ENCODE assay signal across 1 cellular context in the genomic region with DNA sequence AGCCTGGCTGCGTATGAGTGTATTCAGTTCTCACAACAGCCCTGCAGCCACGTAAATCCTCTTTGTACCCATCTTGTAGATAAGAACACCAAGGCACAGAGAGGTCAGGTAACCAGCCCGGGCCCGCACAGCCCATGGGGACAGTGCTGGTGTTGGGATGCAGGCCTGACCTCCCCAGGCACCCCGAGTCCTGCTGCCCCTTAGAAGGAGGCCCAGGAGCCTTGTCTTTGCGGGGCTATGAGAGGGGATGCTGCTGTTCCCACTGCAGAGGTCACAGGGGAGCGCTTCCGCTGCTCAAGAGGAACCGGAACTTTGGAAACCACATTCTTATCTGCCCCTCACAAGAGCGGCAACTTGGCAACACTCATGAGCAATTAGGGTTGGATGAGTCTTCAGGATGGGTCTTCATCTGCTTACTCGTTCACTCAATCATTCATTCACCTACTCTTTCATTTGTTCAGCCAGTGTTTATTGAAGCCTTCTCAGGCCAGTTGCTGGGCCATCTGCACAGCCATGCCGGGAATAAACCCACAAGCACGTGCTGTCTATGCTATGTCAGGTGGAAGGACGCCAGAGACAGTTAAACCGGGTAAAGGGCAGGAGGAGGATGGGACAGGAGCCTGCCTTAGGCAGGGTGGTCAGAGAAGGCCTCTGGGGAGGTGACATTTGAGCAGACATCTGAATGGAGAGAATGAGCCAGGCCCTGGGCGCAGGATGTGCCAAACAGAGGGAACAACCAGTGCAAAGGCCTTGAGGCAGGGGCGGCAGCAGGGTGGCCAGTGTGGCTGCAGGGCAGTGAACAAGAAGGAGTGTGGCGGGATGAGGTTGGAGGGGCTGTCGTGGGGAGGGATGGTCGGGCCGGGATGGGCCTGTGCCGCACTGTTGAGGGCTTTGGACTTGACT.
TF ChIP-seq lines count a peak whose summit lies in the region.

No MANE protein-coding gene starts in this region.

TF ChIP-seq in SK-N-SH, 30 proteins besides CTCF, POLR2A, EP300 and RAD21 (continued from another document):
- TF ChIP-seq REST (IDR thresholded peaks at IDR 0.05; ENCODE audit: low read depth, low read length) (no peak), NFIC (IDR thresholded peaks at IDR 0.05; ENCODE audit: borderline replicate concordance) (no peak), CHD2 (IDR thresholded peaks at IDR 0.05; ENCODE audit: low read length, partially characterized antibody) (no peak), FOSL2 (IDR thresholded peaks at IDR 0.05; ENCODE audit: borderline replicate concordance, low read depth) (no peak)
